15 cellular contexts compared by ENCODE assay signal in genomic region chr10:59513558-59513957, GRCh38.
"Had no signal": no experiment of that assay in that cellular context is flagged by ENCODE, and none has a peak within 500 bp of the region (broad histone marks: within the 10 kb centered on the region; RNA-seq: fewer than 3 reads in every experiment).

No MANE protein-coding gene starts in this region.

- H3K4me3 ChIP-seq: colonic mucosa, pancreas had no signal

- H3K27me3 Mint-ChIP-seq: activated naive CD8-positive, alpha-beta T cell had no signal

- H3K36me3 Mint-ChIP-seq: activated naive CD8-positive, alpha-beta T cell; naive thymus-derived CD8-positive, alpha-beta T cell; stimulated activated effector memory CD8-positive, alpha-beta T cell treated with anti-CD3 and anti-CD28 coated beads, Interleukin-12 subunit alpha, Interleukin-12 subunit beta, amount 100 ng/mL, for 72 hours had no signal

- H3K27me3 ChIP-seq: colonic mucosa, pancreas had no signal

- H3K4me1 ChIP-seq: colonic mucosa, pancreas had no signal

- H3K27ac ChIP-seq: colonic mucosa, pancreas, VCaP had no signal

- H3K4me3 Mint-ChIP-seq: activated naive CD8-positive, alpha-beta T cell; central memory CD8-positive, alpha-beta T cell; naive thymus-derived CD8-positive, alpha-beta T cell; stimulated activated effector memory CD8-positive, alpha-beta T cell treated with anti-CD3 and anti-CD28 coated beads, Interleukin-12 subunit alpha, Interleukin-12 subunit beta, amount 100 ng/mL, for 72 hours had no signal

- DNase-seq: activated CD4-positive, alpha-beta T cell treated with anti-CD3 and anti-CD28 coated beads, Interleukin-2, amount 50 U/mL, for 4 hours; activated CD4-positive, CD25-positive, alpha-beta regulatory T cell treated with anti-CD3 and anti-CD28 coated beads, Interleukin-2, amount 50 U/mL, for 72 hours; activated T-cell treated with anti-CD3 and anti-CD28 coated beads for 4 hours; amniotic stem cell; colonic mucosa; mesenchymal stem cell; naive thymus-derived CD8-positive, alpha-beta T cell; pancreas; stimulated activated CD4-positive, alpha-beta T cell treated with anti-CD3 and anti-CD28 coated beads, Interleukin-4, amount 100 ng/mL, for 24 hours; T-helper 2 cell had no signal

- H3K27ac Mint-ChIP-seq: activated naive CD8-positive, alpha-beta T cell; naive thymus-derived CD8-positive, alpha-beta T cell; stimulated activated effector memory CD8-positive, alpha-beta T cell treated with anti-CD3 and anti-CD28 coated beads, Interleukin-12 subunit alpha, Interleukin-12 subunit beta, amount 100 ng/mL, for 72 hours had no signal

- H3K36me3 ChIP-seq: colonic mucosa, pancreas had no signal

- H3K4me1 Mint-ChIP-seq: central memory CD8-positive, alpha-beta T cell; naive thymus-derived CD8-positive, alpha-beta T cell; stimulated activated effector memory CD8-positive, alpha-beta T cell treated with anti-CD3 and anti-CD28 coated beads, Interleukin-12 subunit alpha, Interleukin-12 subunit beta, amount 100 ng/mL, for 72 hours had no signal

- ATAC-seq: naive thymus-derived CD8-positive, alpha-beta T cell; pancreas; sciatic nerve; stimulated activated effector memory CD8-positive, alpha-beta T cell treated with anti-CD3 and anti-CD28 coated beads, Interleukin-12 subunit alpha, Interleukin-12 subunit beta, amount 100 ng/mL, for 72 hours had no signal

- FAIRE-seq: pancreas had no signal

- H3K9me3 ChIP-seq: colonic mucosa, pancreas had no signal

- H3K9me3 Mint-ChIP-seq: central memory CD8-positive, alpha-beta T cell had no signal
